Comparison of ENCODE assay signal across 8 cellular contexts in genomic region chr6:1917628-1918371, GRCh38.
DNase-seq lines count a peak whose midpoint lies in the region; ATAC-seq and TF ChIP-seq lines count a peak whose summit lies in the region.

No MANE protein-coding gene starts in this region.

- no peaks in the 10 kb centered on the region for H3K36me3 ChIP-seq in upper lobe of right lung

- no peak overlapping the region for H3K4me3 ChIP-seq in upper lobe of right lung

- intact Hi-C loops in upper lobe of right lung (cut with DNase I), result no loop called here

- no peaks in the 10 kb centered on the region for H3K4me1 ChIP-seq in upper lobe of right lung

- DNase-seq in activated T-cell treated with anti-CD3 and anti-CD28 coated beads for 24 hours (ENCODE audit: low read depth), result peak; percentile 41
- no peak for DNase-seq in activated T-cell treated with anti-CD3 and anti-CD28 coated beads, Interleukin-2, amount 50 U/mL, for 1 hour
- peak; percentile 61 for DNase-seq in amniotic epithelial cell (ENCODE audit: low read depth)
- DNase-seq in mucosa of gallbladder (ENCODE audit: low spot score), result peak; percentile 70
- DNase-seq in upper lobe of right lung, result no peak
- no peak for DNase-seq in G401 (ENCODE audit: low spot score)

- TF ChIP-seq CTCF in upper lobe of right lung (IDR thresholded peaks at IDR 0.05), result no peak

- H3K27me3 ChIP-seq in upper lobe of right lung, result no peaks in the 10 kb centered on the region

- in situ Hi-C loops in G401 (cut with HindIII; ENCODE audit: low sequenced_read_pairs), result no loop called here

- no peaks in the 10 kb centered on the region for H3K9me3 ChIP-seq in upper lobe of right lung

- peak; percentile 39 for ATAC-seq in upper lobe of right lung
- ATAC-seq in HG03354 (IDR thresholded peaks at IDR 0.05; ENCODE audit: poor library complexity, severe bottlenecking, unreplicated experiment), result no peak
- ATAC-seq in GM18907 (IDR thresholded peaks at IDR 0.05; ENCODE audit: unreplicated experiment), result no peak

- H3K27ac ChIP-seq in upper lobe of right lung, result no peak overlapping the region

Comparison
In these comparisons a context has a peak if more than half of its experiments do, and no peak if none do; other contexts are left out.
1. DNase-seq: peak in activated T-cell treated with anti-CD3 and anti-CD28 coated beads for 24 hours (single experiment), amniotic epithelial cell (single experiment) and mucosa of gallbladder (single experiment); none in activated T-cell treated with anti-CD3 and anti-CD28 coated beads, Interleukin-2, amount 50 U/mL, for 1 hour (single experiment), upper lobe of right lung (single experiment) and G401 (single experiment).